In genomic region chr12:33942172-33942571, GRCh38 we compare ENCODE assay signal across 21 cellular contexts.
DNase-seq lines count a peak whose midpoint lies in the region; ATAC-seq, FAIRE-seq and TF ChIP-seq lines count a peak whose summit lies in the region.
"Had no signal": no experiment of that assay in that cellular context is flagged by ENCODE, and none has a peak within 500 bp of the region (broad histone marks: within the 10 kb centered on the region; RNA-seq: fewer than 3 reads in every experiment).

No MANE protein-coding gene starts in this region.

- peak; percentile 7 for TF ChIP-seq CTCF in D721Med (IDR thresholded peaks at IDR 0.05; ENCODE audit: insufficient read depth, missing control alignments)
- TF ChIP-seq CTCF in endothelial cell (IDR thresholded peaks at IDR 0.05; ENCODE audit: unreplicated experiment): peak; percentile 52
- peak; percentile 39 for TF ChIP-seq CTCF in neural progenitor cell (IDR thresholded peaks at IDR 0.05)
- TF ChIP-seq CTCF in ascending aorta (IDR thresholded peaks at IDR 0.05): no peak
- TF ChIP-seq CTCF in prostate gland (IDR thresholded peaks at IDR 0.05): no peak
- TF ChIP-seq CTCF in mucosa of descending colon (IDR thresholded peaks at IDR 0.05): no peak

- H3K4me1 ChIP-seq in NT2/D1 (ENCODE audit: insufficient read depth, insufficient read length) (no peaks in the 10 kb centered on the region), neural progenitor cell (no peaks in the 10 kb centered on the region), ascending aorta (no peaks in the 10 kb centered on the region), prostate gland (replicated peaks) (no peaks in the 10 kb centered on the region), mucosa of descending colon (ENCODE audit: low read depth) (no peaks in the 10 kb centered on the region)
- H3K4me1 ChIP-seq: upper lobe of right lung had no signal

- H3K36me3 ChIP-seq in NT2/D1 (ENCODE audit: insufficient read depth, insufficient read length, low read length): no peaks in the 10 kb centered on the region
- no peaks in the 10 kb centered on the region for H3K36me3 ChIP-seq in neural progenitor cell
- no peaks in the 10 kb centered on the region for H3K36me3 ChIP-seq in ascending aorta
- no peaks in the 10 kb centered on the region for H3K36me3 ChIP-seq in prostate gland
- no peaks in the 10 kb centered on the region for H3K36me3 ChIP-seq in mucosa of descending colon (ENCODE audit: low read depth)
- H3K36me3 ChIP-seq: upper lobe of right lung had no signal

- H3K27ac ChIP-seq in neural progenitor cell: no peak overlapping the region
- H3K27ac ChIP-seq in ascending aorta: no peak overlapping the region
- no peak overlapping the region for H3K27ac ChIP-seq in prostate gland
- H3K27ac ChIP-seq: upper lobe of right lung had no signal

- ATAC-seq in mucosa of descending colon: no peak
- ATAC-seq: activated naive CD8-positive, alpha-beta T cell treated with anti-CD3 and anti-CD28 coated beads, Interleukin-2, amount 50 U/mL, for 24 hours; stimulated activated naive B cell treated with anti-CD40 and anti-IgM and Interleukin-4, amounts not matched to agents 10 μg/mL and 1 μg/mL and 100 μg/mL, for 72 hours; upper lobe of right lung had no signal

- no peak overlapping the region for H2AFZ ChIP-seq in neural progenitor cell (replicated peaks)

- H3K9ac ChIP-seq in NT2/D1 (ENCODE audit: insufficient read length, low read depth): no peak overlapping the region
- H3K9ac ChIP-seq in neural progenitor cell: no peak overlapping the region

- no peaks in the 10 kb centered on the region for H3K4me1 Mint-ChIP-seq in endothelial cell (ENCODE audit: unreplicated experiment)
- H3K4me1 Mint-ChIP-seq in neural progenitor cell: no peaks in the 10 kb centered on the region
- H3K4me1 Mint-ChIP-seq: activated CD4-positive, alpha-beta T cell treated with anti-CD3 and anti-CD28 coated beads, Interleukin-2, amount 10 ng/mL, durations not matched to agents 7 days and 5 days; activated naive CD8-positive, alpha-beta T cell treated with anti-CD3 and anti-CD28 coated beads, Interleukin-2, amount 50 U/mL, for 24 hours; stimulated activated naive B cell treated with anti-CD40 and anti-IgM and Interleukin-4, amounts not matched to agents 10 μg/mL and 1 μg/mL and 100 μg/mL, for 72 hours had no signal

- no peaks in the 10 kb centered on the region for H3K27me3 ChIP-seq in NT2/D1 (ENCODE audit: insufficient read depth, insufficient read length)
- H3K27me3 ChIP-seq in neural progenitor cell: no peaks in the 10 kb centered on the region
- no peaks in the 10 kb centered on the region for H3K27me3 ChIP-seq in ascending aorta
- H3K27me3 ChIP-seq in prostate gland (replicated peaks; ENCODE audit: insufficient read depth): no peaks in the 10 kb centered on the region
- H3K27me3 ChIP-seq: upper lobe of right lung had no signal

- H3K4me3 Mint-ChIP-seq in endothelial cell (ENCODE audit: unreplicated experiment) (no peak overlapping the region), neural progenitor cell (no peak overlapping the region)
- H3K4me3 Mint-ChIP-seq: activated CD4-positive, alpha-beta T cell treated with anti-CD3 and anti-CD28 coated beads, Interleukin-2, amount 10 ng/mL, durations not matched to agents 7 days and 5 days; activated naive CD8-positive, alpha-beta T cell treated with anti-CD3 and anti-CD28 coated beads, Interleukin-2, amount 50 U/mL, for 24 hours; activated T-cell treated with anti-CD3 and anti-CD28 coated beads, Interleukin-2, amount 50 U/mL, for 24 hours; stimulated activated naive B cell treated with anti-CD40 and anti-IgM and Interleukin-4, amounts not matched to agents 10 μg/mL and 1 μg/mL and 100 μg/mL, for 72 hours; T-helper 2 cell treated with Interferon-gamma antibody and Interleukin-4, amounts not matched to agents 5 μg/mL and 100 μg/mL, for 36 hours had no signal

- no peaks in the 10 kb centered on the region for H3F3A ChIP-seq in neural progenitor cell (ENCODE audit: low read depth)

- H3K79me2 ChIP-seq in neural progenitor cell (ENCODE audit: low read depth): no peaks in the 10 kb centered on the region

- DNase-seq in D721Med (ENCODE audit: insufficient read length, low spot score) (no peak), NT2/D1 (ENCODE audit: low read depth, low spot score) (peak; percentile 27), endothelial cell (ENCODE audit: low spot score) (no peak), neural progenitor cell (ENCODE audit: low spot score) (no peak), ascending aorta (ENCODE audit: low spot score in 2 of 2) (no peak), prostate gland (ENCODE audit: low spot score) (no peak), mucosa of descending colon (no peak)
- DNase-seq: activated CD4-positive, alpha-beta T cell treated with anti-CD3 and anti-CD28 coated beads, Interleukin-2, amount 10 ng/mL, durations not matched to agents 7 days and 5 days; activated gamma-delta T cell; activated naive CD8-positive, alpha-beta T cell treated with anti-CD3 and anti-CD28 coated beads, Interleukin-2, amount 50 U/mL, for 24 hours; activated T-cell treated with anti-CD3 and anti-CD28 coated beads, Interleukin-2, amount 50 U/mL, for 24 hours; cerebellar nuclear complex; IMR-90; NCI-H1092; NCI-H1694 treated with DMSO at 0.1 percent for 48 hours; posterior cingulate gyrus; stimulated activated CD4-positive, alpha-beta T cell treated with anti-CD3 and anti-CD28 coated beads, Interleukin-4, amount 100 ng/mL, for 4 hours; stimulated activated naive B cell treated with anti-CD40 and anti-IgM and Interleukin-4, amounts not matched to agents 10 μg/mL and 1 μg/mL and 100 μg/mL, for 72 hours; upper lobe of right lung had no signal

- 77% methylated on average over 3 of the region's 3 CpGs for WGBS in prostate gland

- no peaks in the 10 kb centered on the region for H4K20me1 ChIP-seq in neural progenitor cell (ENCODE audit: low read depth)

- H3K27me3 Mint-ChIP-seq in endothelial cell (ENCODE audit: unreplicated experiment) (no peaks in the 10 kb centered on the region), neural progenitor cell (ENCODE audit: insufficient read depth, low read depth) (no peaks in the 10 kb centered on the region)
- H3K27me3 Mint-ChIP-seq: activated CD4-positive, alpha-beta T cell treated with anti-CD3 and anti-CD28 coated beads, Interleukin-2, amount 10 ng/mL, durations not matched to agents 7 days and 5 days; activated naive CD8-positive, alpha-beta T cell treated with anti-CD3 and anti-CD28 coated beads, Interleukin-2, amount 50 U/mL, for 24 hours; activated T-cell treated with anti-CD3 and anti-CD28 coated beads, Interleukin-2, amount 50 U/mL, for 24 hours; stimulated activated naive B cell treated with anti-CD40 and anti-IgM and Interleukin-4, amounts not matched to agents 10 μg/mL and 1 μg/mL and 100 μg/mL, for 72 hours had no signal

- TF ChIP-seq POLR2A in prostate gland (IDR thresholded peaks at IDR 0.05): no peak

- FAIRE-seq in D721Med (lab: Jason Lieb, UNC): no peak
- FAIRE-seq: endothelial cell of umbilical vein had no signal

- intact Hi-C loops in ascending aorta (cut with DNase I): no loop called here
- intact Hi-C loops in prostate gland (cut with DNase I): no loop called here
- intact Hi-C loops in mucosa of descending colon (cut with DNase I, micrococcal nuclease): no loop called here

- no peak overlapping the region for H3K4me3 ChIP-seq in NT2/D1 (ENCODE audit: insufficient read length, low read depth)
- H3K4me3 ChIP-seq in neural progenitor cell: no peak overlapping the region
- H3K4me3 ChIP-seq in ascending aorta: no peak overlapping the region
- H3K4me3 ChIP-seq in prostate gland: no peak overlapping the region
- H3K4me3 ChIP-seq in mucosa of descending colon: no peak overlapping the region
- H3K4me3 ChIP-seq: upper lobe of right lung had no signal

- no peaks in the 10 kb centered on the region for H3K36me3 Mint-ChIP-seq in endothelial cell (ENCODE audit: low read depth, unreplicated experiment)
- H3K36me3 Mint-ChIP-seq in neural progenitor cell: no peaks in the 10 kb centered on the region
- H3K36me3 Mint-ChIP-seq: stimulated activated naive B cell treated with anti-CD40 and anti-IgM and Interleukin-4, amounts not matched to agents 10 μg/mL and 1 μg/mL and 100 μg/mL, for 72 hours had no signal

- no peak overlapping the region for H3K4me2 ChIP-seq in neural progenitor cell

- no peak overlapping the region for H3K27ac Mint-ChIP-seq in endothelial cell (ENCODE audit: unreplicated experiment)
- H3K27ac Mint-ChIP-seq in neural progenitor cell: no peak overlapping the region
- H3K27ac Mint-ChIP-seq: activated CD4-positive, alpha-beta T cell treated with anti-CD3 and anti-CD28 coated beads, Interleukin-2, amount 10 ng/mL, durations not matched to agents 7 days and 5 days; activated naive CD8-positive, alpha-beta T cell treated with anti-CD3 and anti-CD28 coated beads, Interleukin-2, amount 50 U/mL, for 24 hours; activated T-cell treated with anti-CD3 and anti-CD28 coated beads, Interleukin-2, amount 50 U/mL, for 24 hours; stimulated activated naive B cell treated with anti-CD40 and anti-IgM and Interleukin-4, amounts not matched to agents 10 μg/mL and 1 μg/mL and 100 μg/mL, for 72 hours; T-helper 2 cell treated with Interferon-gamma antibody and Interleukin-4, amounts not matched to agents 5 μg/mL and 100 μg/mL, for 36 hours had no signal

- H3K9me3 Mint-ChIP-seq in endothelial cell (ENCODE audit: unreplicated experiment): no peaks in the 10 kb centered on the region
- H3K9me3 Mint-ChIP-seq in neural progenitor cell: no peaks in the 10 kb centered on the region
- H3K9me3 Mint-ChIP-seq: activated CD4-positive, alpha-beta T cell treated with anti-CD3 and anti-CD28 coated beads, Interleukin-2, amount 10 ng/mL, durations not matched to agents 7 days and 5 days; activated T-cell treated with anti-CD3 and anti-CD28 coated beads, Interleukin-2, amount 50 U/mL, for 24 hours had no signal

- no peaks in the 10 kb centered on the region for H3K9me3 ChIP-seq in NT2/D1 (ENCODE audit: insufficient read depth, low read length)
- H3K9me3 ChIP-seq in neural progenitor cell (ENCODE audit: low read depth): no peaks in the 10 kb centered on the region
- H3K9me3 ChIP-seq in ascending aorta: no peaks in the 10 kb centered on the region
- no peaks in the 10 kb centered on the region for H3K9me3 ChIP-seq in prostate gland
- H3K9me3 ChIP-seq in mucosa of descending colon: no peaks in the 10 kb centered on the region
- H3K9me3 ChIP-seq: upper lobe of right lung had no signal

Comparison
In these comparisons a context has a peak if more than half of its experiments do, and no peak if none do; other contexts are left out.
1. CTCF ChIP-seq: peak in D721Med (single experiment), endothelial cell (single experiment) and neural progenitor cell (single experiment); none in ascending aorta (0 of 3), prostate gland (0 of 4) and mucosa of descending colon (single experiment).